ENCODE assay signal across 12 cellular contexts in genomic region chr11:96149743-96150555, GRCh38.
DNase-seq lines count a peak whose midpoint lies in the region; ATAC-seq and TF ChIP-seq lines count a peak whose summit lies in the region.
"Had no signal": no experiment of that assay in that cellular context is flagged by ENCODE, and none has a peak within 500 bp of the region (broad histone marks: within the 10 kb centered on the region; RNA-seq: fewer than 3 reads in every experiment).

No MANE protein-coding gene starts in this region.

- ATAC-seq in stimulated activated effector memory CD8-positive, alpha-beta T cell treated with anti-CD3 and anti-CD28 coated beads, Interleukin-12 subunit alpha, Interleukin-12 subunit beta, amount 100 ng/mL, for 72 hours, result peak; percentile 70
- ATAC-seq in GM21786 (IDR thresholded peaks at IDR 0.05; ENCODE audit: unreplicated experiment), result no peak
- ATAC-seq: natural killer cell treated with Interleukin-12 subunit alpha and Interleukin-12 subunit beta and Interleukin-15 and Interleukin-18, amount 100 ng/mL, for 72 hours; WTC11 had no signal

- no peaks in the 10 kb centered on the region for H3K27me3 Mint-ChIP-seq in activated T-cell treated with anti-CD3 and anti-CD28 coated beads, Interleukin-2, amount 50 U/mL, for 24 hours
- H3K27me3 Mint-ChIP-seq: natural killer cell treated with Interleukin-12 subunit alpha and Interleukin-12 subunit beta and Interleukin-15 and Interleukin-18, amount 100 ng/mL, for 72 hours had no signal

- no peak for TF ChIP-seq CTCF in fibroblast of mammary gland (conservative IDR thresholded peaks at IDR 0.05; ENCODE audit: control insufficient read depth, insufficient read depth, low read depth, low read length)

- no peaks in the 10 kb centered on the region for H3K9me3 ChIP-seq in SJSA1 (replicated peaks)
- H3K9me3 ChIP-seq: upper lobe of left lung had no signal

- no peak overlapping the region for H3K27ac Mint-ChIP-seq in activated T-cell treated with anti-CD3 and anti-CD28 coated beads, Interleukin-2, amount 50 U/mL, for 24 hours
- no peak overlapping the region for H3K27ac Mint-ChIP-seq in stimulated activated effector memory CD8-positive, alpha-beta T cell treated with anti-CD3 and anti-CD28 coated beads, Interleukin-12 subunit alpha, Interleukin-12 subunit beta, amount 100 ng/mL, for 72 hours
- H3K27ac Mint-ChIP-seq: natural killer cell treated with Interleukin-12 subunit alpha and Interleukin-12 subunit beta and Interleukin-15 and Interleukin-18, amount 100 ng/mL, for 72 hours; WTC11 had no signal

- H3K36me3 Mint-ChIP-seq in activated T-cell treated with anti-CD3 and anti-CD28 coated beads, Interleukin-2, amount 50 U/mL, for 24 hours (ENCODE audit: low read depth), result peaks cover 55% of the 10 kb centered on the region
- H3K36me3 Mint-ChIP-seq in stimulated activated effector memory CD8-positive, alpha-beta T cell treated with anti-CD3 and anti-CD28 coated beads, Interleukin-12 subunit alpha, Interleukin-12 subunit beta, amount 100 ng/mL, for 72 hours, result no peaks in the 10 kb centered on the region
- H3K36me3 Mint-ChIP-seq: natural killer cell treated with Interleukin-12 subunit alpha and Interleukin-12 subunit beta and Interleukin-15 and Interleukin-18, amount 100 ng/mL, for 72 hours; WTC11 had no signal

- no peaks in the 10 kb centered on the region for H3K36me3 ChIP-seq in SJSA1
- H3K36me3 ChIP-seq: upper lobe of left lung had no signal

- H3K9me3 Mint-ChIP-seq in activated T-cell treated with anti-CD3 and anti-CD28 coated beads, Interleukin-2, amount 50 U/mL, for 24 hours, result no peaks in the 10 kb centered on the region
- no peaks in the 10 kb centered on the region for H3K9me3 Mint-ChIP-seq in stimulated activated effector memory CD8-positive, alpha-beta T cell treated with anti-CD3 and anti-CD28 coated beads, Interleukin-12 subunit alpha, Interleukin-12 subunit beta, amount 100 ng/mL, for 72 hours
- H3K9me3 Mint-ChIP-seq: natural killer cell treated with Interleukin-12 subunit alpha and Interleukin-12 subunit beta and Interleukin-15 and Interleukin-18, amount 100 ng/mL, for 72 hours; WTC11 had no signal

- peaks cover 32% of the 10 kb centered on the region for H3K4me1 ChIP-seq in SJSA1 (replicated peaks)

- no peak overlapping the region for H3K4me3 Mint-ChIP-seq in activated T-cell treated with anti-CD3 and anti-CD28 coated beads, Interleukin-2, amount 50 U/mL, for 24 hours
- H3K4me3 Mint-ChIP-seq in stimulated activated effector memory CD8-positive, alpha-beta T cell treated with anti-CD3 and anti-CD28 coated beads, Interleukin-12 subunit alpha, Interleukin-12 subunit beta, amount 100 ng/mL, for 72 hours, result no peak overlapping the region
- H3K4me3 Mint-ChIP-seq: natural killer cell treated with Interleukin-12 subunit alpha and Interleukin-12 subunit beta and Interleukin-15 and Interleukin-18, amount 100 ng/mL, for 72 hours; WTC11 had no signal

- no peak overlapping the region for H3K4me3 ChIP-seq in SJSA1
- no peak overlapping the region for H3K4me3 ChIP-seq in fibroblast of mammary gland (ENCODE audit: control insufficient read depth, low read depth, low read length)
- H3K4me3 ChIP-seq: upper lobe of left lung had no signal

- DNase-seq in activated T-cell treated with anti-CD3 and anti-CD28 coated beads, Interleukin-2, amount 50 U/mL, for 24 hours, result peak; percentile 44
- no peak for DNase-seq in activated T-cell treated with anti-CD3 and anti-CD28 coated beads, Interleukin-2, amount 50 U/mL, for 1 hour
- DNase-seq in SJSA1 (ENCODE audit: low read depth in 1 of 2, low spot score in 2 of 2), result peak in 1 of 2 experiments; percentile 46
- peak; percentile 80 for DNase-seq in fibroblast of mammary gland (ENCODE audit: low read depth)
- no peak for DNase-seq in stimulated activated effector memory CD8-positive, alpha-beta T cell treated with anti-CD3 and anti-CD28 coated beads, Interleukin-12 subunit alpha, Interleukin-12 subunit beta, amount 100 ng/mL, for 72 hours (ENCODE audit: low spot score in 2 of 2)
- DNase-seq in foreskin melanocyte, result no peak
- DNase-seq in SIG-M5 treated with dmso at 0.1 percent for 504 hours (lab: John Stamatoyannopoulos, UW; ENCODE audit: unreplicated experiment), result no peak
- DNase-seq: islet precursor cell, upper lobe of left lung had no signal

- H3K27me3 ChIP-seq in SJSA1 (replicated peaks), result no peaks in the 10 kb centered on the region
- H3K27me3 ChIP-seq: upper lobe of left lung had no signal

- H3K27ac ChIP-seq in SJSA1, result peak overlapping the region; percentile 87
- H3K27ac ChIP-seq: upper lobe of left lung had no signal

- H3K4me1 Mint-ChIP-seq in activated T-cell treated with anti-CD3 and anti-CD28 coated beads, Interleukin-2, amount 50 U/mL, for 24 hours (ENCODE audit: low read depth), result peaks cover 58% of the 10 kb centered on the region
- H3K4me1 Mint-ChIP-seq in stimulated activated effector memory CD8-positive, alpha-beta T cell treated with anti-CD3 and anti-CD28 coated beads, Interleukin-12 subunit alpha, Interleukin-12 subunit beta, amount 100 ng/mL, for 72 hours, result peaks cover 7% of the 10 kb centered on the region

Comparison
In these comparisons a context has a peak if more than half of its experiments do, and no peak if none do; other contexts are left out.
1. DNase-seq: peak in activated T-cell treated with anti-CD3 and anti-CD28 coated beads, Interleukin-2, amount 50 U/mL, for 24 hours (single experiment) and fibroblast of mammary gland (single experiment); none in activated T-cell treated with anti-CD3 and anti-CD28 coated beads, Interleukin-2, amount 50 U/mL, for 1 hour (single experiment), stimulated activated effector memory CD8-positive, alpha-beta T cell treated with anti-CD3 and anti-CD28 coated beads, Interleukin-12 subunit alpha, Interleukin-12 subunit beta, amount 100 ng/mL, for 72 hours (0 of 2), foreskin melanocyte (single experiment) and SIG-M5 treated with dmso at 0.1 percent for 504 hours (single experiment).